In the genomic region with DNA sequence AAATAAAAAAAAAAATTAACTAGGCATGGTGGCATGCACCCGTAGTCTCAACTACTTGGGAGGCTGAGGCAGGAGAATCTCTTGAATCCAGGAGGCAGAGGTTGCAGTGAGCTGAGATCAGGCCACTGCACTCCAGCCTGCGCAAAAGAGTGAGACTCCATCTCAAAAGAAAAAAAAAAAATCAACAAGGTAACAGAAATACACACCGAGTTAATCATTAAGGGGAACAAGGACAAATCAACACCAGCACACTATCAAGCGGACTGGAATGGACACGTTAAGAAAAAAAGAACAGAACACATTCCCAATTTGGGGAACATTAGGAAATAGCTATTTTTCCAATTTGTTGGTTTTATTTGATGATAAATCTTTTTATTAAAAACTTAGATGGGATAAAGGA, we compare ENCODE assay signal across 24 cellular contexts.
"Had no signal": no experiment of that assay in that cellular context is flagged by ENCODE, and none has a peak within 500 bp of the region (broad histone marks: within the 10 kb centered on the region; RNA-seq: fewer than 3 reads in every experiment).

No MANE protein-coding gene starts in this region.

- DNase-seq: cortex of kidney; dorsolateral prefrontal cortex; effector CD8-positive, alpha-beta T cell; foreskin melanocyte; head of caudate nucleus; hypothalamus; islet precursor cell; left ventricle myocardium inferior; mesendoderm; naive B cell; occipital lobe; psoas muscle; sigmoid colon; stimulated activated CD4-positive, alpha-beta T cell treated with anti-CD3 and anti-CD28 coated beads, Interleukin-2, amount 100 ng/mL, for 24 hours; stimulated activated CD4-positive, alpha-beta T cell treated with anti-CD3 and anti-CD28 coated beads, Interleukin-4, amount 100 ng/mL, for 4 hours; stimulated activated naive B cell treated with anti-CD40 and anti-IgM and Interleukin-4, amounts not matched to agents 10 μg/mL and 1 μg/mL and 100 μg/mL, for 72 hours; stimulated activated naive CD8-positive, alpha-beta T cell treated with anti-CD3 and anti-CD28 coated beads, Interleukin-15, amount 100 ng/mL, for 72 hours; substantia nigra; transverse colon had no signal

- H3K4me3 Mint-ChIP-seq: nephron; stimulated activated naive B cell treated with anti-CD40 and anti-IgM and Interleukin-4, amounts not matched to agents 10 μg/mL and 1 μg/mL and 100 μg/mL, for 72 hours; stimulated activated naive CD8-positive, alpha-beta T cell treated with anti-CD3 and anti-CD28 coated beads, Interleukin-15, amount 100 ng/mL, for 72 hours had no signal

- H3K27ac Mint-ChIP-seq: nephron; stimulated activated naive B cell treated with anti-CD40 and anti-IgM and Interleukin-4, amounts not matched to agents 10 μg/mL and 1 μg/mL and 100 μg/mL, for 72 hours had no signal

- H3K4me1 ChIP-seq: left ventricle myocardium inferior, parathyroid adenoma, psoas muscle, sigmoid colon, transverse colon had no signal

- H3K9me3 ChIP-seq: left ventricle myocardium inferior, psoas muscle, sigmoid colon, thoracic aorta, transverse colon had no signal

- H3K4me3 ChIP-seq: dorsolateral prefrontal cortex, left ventricle myocardium inferior, lung, psoas muscle, sigmoid colon, skin epidermis, thoracic aorta, transverse colon had no signal

- H3K27ac ChIP-seq: dorsolateral prefrontal cortex, left ventricle myocardium inferior, parathyroid adenoma, psoas muscle, sigmoid colon, skin epidermis, thoracic aorta, transverse colon had no signal

- ATAC-seq: psoas muscle; stimulated activated naive B cell treated with anti-CD40 and anti-IgM and Interleukin-4, amounts not matched to agents 10 μg/mL and 1 μg/mL and 100 μg/mL, for 72 hours; stimulated activated naive CD8-positive, alpha-beta T cell treated with anti-CD3 and anti-CD28 coated beads, Interleukin-15, amount 100 ng/mL, for 72 hours had no signal

- H3K9me3 Mint-ChIP-seq: naive B cell; nephron; stimulated activated naive B cell treated with anti-CD40 and anti-IgM and Interleukin-4, amounts not matched to agents 10 μg/mL and 1 μg/mL and 100 μg/mL, for 72 hours; stimulated activated naive CD8-positive, alpha-beta T cell treated with anti-CD3 and anti-CD28 coated beads, Interleukin-15, amount 100 ng/mL, for 72 hours had no signal

- H3K4me1 Mint-ChIP-seq: naive B cell; nephron; stimulated activated naive B cell treated with anti-CD40 and anti-IgM and Interleukin-4, amounts not matched to agents 10 μg/mL and 1 μg/mL and 100 μg/mL, for 72 hours; stimulated activated naive CD8-positive, alpha-beta T cell treated with anti-CD3 and anti-CD28 coated beads, Interleukin-15, amount 100 ng/mL, for 72 hours had no signal

- H3K27me3 Mint-ChIP-seq: naive B cell; stimulated activated naive B cell treated with anti-CD40 and anti-IgM and Interleukin-4, amounts not matched to agents 10 μg/mL and 1 μg/mL and 100 μg/mL, for 72 hours; stimulated activated naive CD8-positive, alpha-beta T cell treated with anti-CD3 and anti-CD28 coated beads, Interleukin-15, amount 100 ng/mL, for 72 hours had no signal

- H3K36me3 Mint-ChIP-seq: naive B cell had no signal

- H3K27me3 ChIP-seq: dorsolateral prefrontal cortex, sigmoid colon, transverse colon had no signal
